13 cellular contexts compared by ENCODE assay signal in the genomic region with DNA sequence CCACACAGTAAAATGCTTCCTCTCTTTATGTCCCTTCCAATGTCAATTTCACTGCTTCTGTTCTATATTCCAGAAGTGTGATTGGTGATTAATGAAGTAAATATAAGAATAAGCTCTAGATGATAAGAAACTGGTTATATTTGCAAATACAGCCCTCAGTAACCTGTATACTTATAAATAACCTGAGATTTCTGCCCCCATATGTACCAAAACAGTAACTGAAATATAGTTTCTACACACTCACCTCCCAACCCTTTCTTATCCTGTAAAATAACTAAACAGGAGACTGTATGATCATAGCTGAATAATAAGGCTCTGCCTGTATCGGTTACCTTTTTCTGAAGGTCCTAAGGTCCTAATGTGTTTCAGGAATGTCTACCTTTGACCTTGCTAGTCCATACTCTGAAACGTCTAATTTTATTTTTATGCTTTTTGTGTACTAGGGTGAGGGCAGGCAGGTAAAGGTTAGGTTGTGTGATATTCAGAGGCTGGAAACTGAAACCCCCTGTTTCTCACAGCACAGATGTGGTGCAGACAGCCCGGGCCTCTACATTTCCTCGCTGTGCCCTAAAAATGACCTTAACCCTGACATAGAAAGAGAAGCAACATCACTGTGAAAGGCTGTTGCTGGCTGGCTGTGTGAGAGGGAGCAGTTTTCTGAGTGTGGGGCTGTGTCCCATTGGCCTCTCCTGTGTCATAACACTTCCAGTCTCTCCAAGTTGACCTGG.
DNase-seq lines count a peak whose midpoint lies in the region; ATAC-seq and TF ChIP-seq lines count a peak whose summit lies in the region.
"Had no signal": no experiment of that assay in that cellular context is flagged by ENCODE, and none has a peak within 500 bp of the region (broad histone marks: within the 10 kb centered on the region; RNA-seq: fewer than 3 reads in every experiment).

No MANE protein-coding gene starts in this region.

- DNase-seq in amygdala (lab: John Stamatoyannopoulos, UW) (no peak), A172 (ENCODE audit: low spot score) (no peak)
- no peak for DNase-seq in activated effector memory CD4-positive, alpha-beta T cell treated with Interleukin-2 at 50 U/mL for 16 hours
- DNase-seq: activated CD4-positive, CD25-positive, alpha-beta regulatory T cell treated with anti-CD3 and anti-CD28 coated beads, Interleukin-2, amount 50 U/mL, for 72 hours; brain microvascular endothelial cell; CD4-positive, alpha-beta T cell; NCI-H1092; NCI-H774; upper lobe of left lung had no signal

- ATAC-seq in GM18909 (IDR thresholded peaks at IDR 0.05; ENCODE audit: poor library complexity, unreplicated experiment) (peak; percentile 92), GM21619 (IDR thresholded peaks at IDR 0.05; ENCODE audit: unreplicated experiment) (peak; percentile 84), HG03108 (IDR thresholded peaks at IDR 0.05; ENCODE audit: unreplicated experiment) (peak; percentile 59)

- H3K27ac Mint-ChIP-seq in nephron, result peak overlapping the region in 2 of 3 experiments; percentile 5 to 12
- H3K27ac Mint-ChIP-seq: CD4-positive, alpha-beta T cell had no signal

- H3K27me3 Mint-ChIP-seq in nephron (ENCODE audit: low read depth), result no peaks in the 10 kb centered on the region
- H3K27me3 Mint-ChIP-seq: CD4-positive, alpha-beta T cell had no signal

- peaks cover 28% of the 10 kb centered on the region for H3K4me1 Mint-ChIP-seq in nephron

- no peak overlapping the region for H3K4me3 Mint-ChIP-seq in nephron
- H3K4me3 Mint-ChIP-seq: CD4-positive, alpha-beta T cell had no signal

- no peaks in the 10 kb centered on the region for H3K36me3 Mint-ChIP-seq in nephron (ENCODE audit: low read depth)

- H3K9me3 Mint-ChIP-seq in nephron, result no peaks in the 10 kb centered on the region
- H3K9me3 Mint-ChIP-seq: CD4-positive, alpha-beta T cell had no signal

- no peak for TF ChIP-seq CTCF in nephron (IDR thresholded peaks at IDR 0.05; ENCODE audit: unreplicated experiment in 3 of 3)
